ENCODE assay signal across 14 cellular contexts in genomic region chr11:62712861-62713260, GRCh38. TPM values are rescaled to one million over a fixed set of nuclear protein-coding genes. Genes with fewer than 3 reads are reported as not detected.
DNase-seq lines count a peak whose midpoint lies in the region; ATAC-seq, FAIRE-seq and TF ChIP-seq lines count a peak whose summit lies in the region.
"Had no signal": no experiment of that assay in that cellular context is flagged by ENCODE, and none has a peak within 500 bp of the region (broad histone marks: within the 10 kb centered on the region; RNA-seq: fewer than 3 reads in every experiment).

No MANE protein-coding gene starts in this region.

- peaks cover 70% of the 10 kb centered on the region for H3K36me3 Mint-ChIP-seq in activated CD4-positive, alpha-beta T cell treated with anti-CD3 and anti-CD28 coated beads, Interleukin-2, amount 10 ng/mL, durations not matched to agents 7 days and 5 days (ENCODE audit: low read depth)
- peaks cover 45% of the 10 kb centered on the region for H3K36me3 Mint-ChIP-seq in T-cell

- H3K9ac ChIP-seq in smooth muscle cell (ENCODE audit: low read depth), result no peak overlapping the region
- H3K9ac ChIP-seq: parathyroid adenoma had no signal

- H3K9me3 Mint-ChIP-seq in activated CD4-positive, alpha-beta T cell treated with anti-CD3 and anti-CD28 coated beads, Interleukin-2, amount 10 ng/mL, durations not matched to agents 7 days and 5 days, result no peaks in the 10 kb centered on the region
- no peaks in the 10 kb centered on the region for H3K9me3 Mint-ChIP-seq in T-cell

- TF ChIP-seq CTCF in smooth muscle cell (IDR thresholded peaks at IDR 0.05; ENCODE audit: borderline replicate concordance, insufficient read depth, poor library complexity, severe bottlenecking), result no peak

- no peaks in the 10 kb centered on the region for H4K20me1 ChIP-seq in smooth muscle cell (ENCODE audit: low read depth)

- H3K4me2 ChIP-seq in smooth muscle cell, result no peak overlapping the region

- CTCF ChIA-PET in activated CD4-positive, alpha-beta T cell treated with anti-CD3 and anti-CD28 coated beads, Interleukin-2, amount 10 ng/mL, durations not matched to agents 7 days and 5 days (lab: Charles Lee), result interaction anchor here (0.6 kb wide), 2 partner anchors 15 to 105 kb away, joined by 3 read pairs; partner anchors contain the start of gene HNRNPUL2
- CTCF ChIA-PET in T-cell (lab: Charles Lee), result interaction anchor here in 1 of 2 donors (1.0 kb wide), 1 partner anchor 12 kb away, joined by 4 read pairs; no protein-coding TSS in a partner anchor

- no peaks in the 10 kb centered on the region for H3K9me3 ChIP-seq in smooth muscle cell (replicated peaks; ENCODE audit: low read depth)
- H3K9me3 ChIP-seq: esophagus squamous epithelium had no signal

- FAIRE-seq in H54 (lab: Jason Lieb, UNC), result no peak
- FAIRE-seq: A204.1, G401.6, urothelium cell line had no signal

- H3K4me3 ChIP-seq in smooth muscle cell, result no peak overlapping the region
- H3K4me3 ChIP-seq: esophagus squamous epithelium had no signal

- no peak overlapping the region for H2AFZ ChIP-seq in smooth muscle cell (ENCODE audit: low read depth)
- H2AFZ ChIP-seq: parathyroid adenoma had no signal

- POLR2A ChIA-PET in activated CD4-positive, alpha-beta T cell treated with anti-CD3 and anti-CD28 coated beads, Interleukin-2, amount 10 ng/mL, durations not matched to agents 7 days and 5 days (lab: Charles Lee), result no interaction called here
- POLR2A ChIA-PET in T-cell (lab: Charles Lee), result no interaction called here

- peaks cover 14% of the 10 kb centered on the region for H3K79me2 ChIP-seq in smooth muscle cell (ENCODE audit: low read depth)

- H3K27ac ChIP-seq in epithelial cell of prostate (peak overlapping the region; percentile 17), smooth muscle cell (ENCODE audit: low read depth) (peak overlapping the region; percentile 11)
- H3K27ac ChIP-seq: parathyroid adenoma had no signal

- H3K4me1 Mint-ChIP-seq in activated CD4-positive, alpha-beta T cell treated with anti-CD3 and anti-CD28 coated beads, Interleukin-2, amount 10 ng/mL, durations not matched to agents 7 days and 5 days, result peaks cover 78% of the 10 kb centered on the region
- H3K4me1 Mint-ChIP-seq in T-cell, result peaks cover 58 to 69% (median 60%) of the 10 kb centered on the region in 3 donors

- peaks cover 15% of the 10 kb centered on the region for H3K4me1 ChIP-seq in smooth muscle cell (ENCODE audit: low read depth)

- no peaks in the 10 kb centered on the region for H3K27me3 ChIP-seq in smooth muscle cell (ENCODE audit: low read depth)
- H3K27me3 ChIP-seq: esophagus squamous epithelium had no signal

- no peak for DNase-seq in activated CD4-positive, alpha-beta T cell treated with anti-CD3 and anti-CD28 coated beads, Interleukin-2, amount 10 ng/mL, durations not matched to agents 7 days and 5 days
- DNase-seq in activated CD4-positive, alpha-beta T cell treated with anti-CD3 and anti-CD28 coated beads for 4 hours, result no peak
- DNase-seq in T-cell, result no peak
- no peak for DNase-seq in epithelial cell of prostate (ENCODE audit: low read depth, low spot score)
- no peak for DNase-seq in smooth muscle cell (lab: John Stamatoyannopoulos, UW; ENCODE audit: unreplicated experiment)
- DNase-seq in H54 (ENCODE audit: insufficient read length, low spot score), result no peak
- no peak for DNase-seq in midbrain (lab: John Stamatoyannopoulos, UW)
- DNase-seq: esophagus squamous epithelium, NCI-H2171 treated with DMSO at 0.1 percent for 48 hours had no signal

- H3K27me3 Mint-ChIP-seq in activated CD4-positive, alpha-beta T cell treated with anti-CD3 and anti-CD28 coated beads, Interleukin-2, amount 10 ng/mL, durations not matched to agents 7 days and 5 days, result no peaks in the 10 kb centered on the region
- no peaks in the 10 kb centered on the region for H3K27me3 Mint-ChIP-seq in T-cell

- H3K4me3 Mint-ChIP-seq in activated CD4-positive, alpha-beta T cell treated with anti-CD3 and anti-CD28 coated beads, Interleukin-2, amount 10 ng/mL, durations not matched to agents 7 days and 5 days, result peak overlapping the region; percentile 56
- peak overlapping the region in 1 of 3 donors; percentile 31 for H3K4me3 Mint-ChIP-seq in T-cell

- ATAC-seq in T-cell (replicated peaks in 1 of 4), result no peak
- no peak for ATAC-seq in HG03159 (IDR thresholded peaks at IDR 0.05; ENCODE audit: unreplicated experiment)

- no peaks in the 10 kb centered on the region for H3K36me3 ChIP-seq in smooth muscle cell (ENCODE audit: low read depth)

- TF ChIP-seq POLR2A in H54 (IDR thresholded peaks at IDR 0.05; ENCODE audit: low read depth, low read length), result no peak

- 92% methylated on average over 3 of the region's 3 CpGs for WGBS in smooth muscle cell (ENCODE audit: low lambda C conversion rate)

- H3F3A ChIP-seq in smooth muscle cell (ENCODE audit: low read depth), result peaks cover 60% of the 10 kb centered on the region

- H3K27ac Mint-ChIP-seq in activated CD4-positive, alpha-beta T cell treated with anti-CD3 and anti-CD28 coated beads, Interleukin-2, amount 10 ng/mL, durations not matched to agents 7 days and 5 days, result peak overlapping the region; percentile 93
- peak overlapping the region; percentile 84 to 89 for H3K27ac Mint-ChIP-seq in T-cell

RNA-seq across cellular contexts. Expression of gene GNG3, which starts 5.4 kb away (rescaled TPM):
- total RNA-seq in activated CD4-positive, alpha-beta T cell treated with anti-CD3 and anti-CD28 coated beads, Interleukin-2, amount 10 ng/mL, durations not matched to agents 7 days and 5 days, result not detected
- total RNA-seq in T-cell (not detected), smooth muscle cell (0.18 TPM in 1 of 2 replicates, not detected in the other)
- 0.18 and 1.2 TPM in 2 replicates for polyA plus RNA-seq in smooth muscle cell
- total RNA-seq: esophagus squamous epithelium had no signal

RNA-seq across cellular contexts. Expression of gene BSCL2, which starts 5.6 kb away (rescaled TPM):
- total RNA-seq in activated CD4-positive, alpha-beta T cell treated with anti-CD3 and anti-CD28 coated beads, Interleukin-2, amount 10 ng/mL, durations not matched to agents 7 days and 5 days, result 10 to 100 TPM; 28.3 to 41.0 TPM
- 10 to 100 TPM; 21.9 to 43.7 (median 37.3) TPM for total RNA-seq in T-cell
- total RNA-seq in smooth muscle cell, result 76.4 and 79.7 TPM in 2 replicates
- polyA plus RNA-seq in smooth muscle cell, result 115 and 123 TPM in 2 replicates

RNA-seq across cellular contexts. Expression of gene HNRNPUL2, which starts 14.4 kb away (rescaled TPM):
- 10 to 100 TPM; 67.9 to 69.0 TPM for total RNA-seq in activated CD4-positive, alpha-beta T cell treated with anti-CD3 and anti-CD28 coated beads, Interleukin-2, amount 10 ng/mL, durations not matched to agents 7 days and 5 days
- 10 to 100 TPM; 45.8 to 67.8 (median 62.7) TPM for total RNA-seq in T-cell
- 14.3 and 19.4 TPM in 2 replicates for total RNA-seq in smooth muscle cell
- 3.6 and 4.5 TPM in 2 replicates for polyA plus RNA-seq in smooth muscle cell

RNA-seq across cellular contexts. Expression of gene TTC9C, which starts 15.4 kb away (rescaled TPM):
- 10 to 100 TPM; 51.1 to 59.9 TPM for total RNA-seq in activated CD4-positive, alpha-beta T cell treated with anti-CD3 and anti-CD28 coated beads, Interleukin-2, amount 10 ng/mL, durations not matched to agents 7 days and 5 days
- total RNA-seq in T-cell (10 to 100 TPM; 15.4 to 54.5 (median 44.6) TPM), smooth muscle cell (20.1 and 53.0 TPM in 2 replicates)
- polyA plus RNA-seq in smooth muscle cell, result 46.9 and 49.3 TPM in 2 replicates

RNA-seq across cellular contexts. Expression of gene LRRN4CL, which starts 23.5 kb away (rescaled TPM):
- under 1 TPM; 0.17 to 0.40 TPM for total RNA-seq in activated CD4-positive, alpha-beta T cell treated with anti-CD3 and anti-CD28 coated beads, Interleukin-2, amount 10 ng/mL, durations not matched to agents 7 days and 5 days
- total RNA-seq in T-cell (under 1 TPM in 4 of 5 donors, not detected in 1; 0.14 to 0.29 (median 0.19) TPM), smooth muscle cell (0.76 and 1.3 TPM in 2 replicates)
- not detected in 2 replicates for polyA plus RNA-seq in smooth muscle cell
